Comparison of ENCODE assay signal across 15 cellular contexts in genomic region chr5:115735108-115735998, GRCh38.
DNase-seq lines count a peak whose midpoint lies in the region; ATAC-seq and TF ChIP-seq lines count a peak whose summit lies in the region.
"Had no signal": no experiment of that assay in that cellular context is flagged by ENCODE, and none has a peak within 500 bp of the region (broad histone marks: within the 10 kb centered on the region; RNA-seq: fewer than 3 reads in every experiment).

No MANE protein-coding gene starts in this region.

- DNase-seq in DMS 273 (lab: John Stamatoyannopoulos, UW; ENCODE audit: unreplicated experiment) = peak; percentile 29
- DNase-seq in DMS 273 treated with DMSO at 0.1 percent for 48 hours (lab: John Stamatoyannopoulos, UW) = no peak
- peak; percentile 93 for DNase-seq in NCI-H69 (lab: John Stamatoyannopoulos, UW)
- peak; percentile 6 for DNase-seq in fibroblast of mammary gland (ENCODE audit: low read depth)
- DNase-seq in omental fat pad (ENCODE audit: low spot score) = no peak
- no peak for DNase-seq in NCI-H146 treated with DMSO at 0.1 percent for 48 hours (lab: John Stamatoyannopoulos, UW; ENCODE audit: unreplicated experiment)
- no peak for DNase-seq in NCI-H1105 treated with DMSO at 0.1 percent for 48 hours (lab: John Stamatoyannopoulos, UW)
- DNase-seq in UCSD-AML1 (lab: John Stamatoyannopoulos, UW; ENCODE audit: unreplicated experiment) = no peak
- DNase-seq: activated naive CD4-positive, alpha-beta T cell treated with anti-CD3 and anti-CD28 coated beads, Interleukin-2, amount 10 ng/mL, durations not matched to agents 7 days and 5 days; CD8-positive, alpha-beta memory T cell; cerebellar nuclear complex; GDM1; naive thymus-derived CD8-positive, alpha-beta T cell; NCI-H2029 had no signal

- peak; percentile 72 for ATAC-seq in omental fat pad (ENCODE audit: low FRiP score)
- ATAC-seq: naive thymus-derived CD8-positive, alpha-beta T cell; stimulated activated memory B cell treated with anti-CD40 and anti-IgM and Interleukin-4, amounts not matched to agents 10 μg/mL and 1 μg/mL and 100 μg/mL, for 72 hours had no signal

- H3K4me3 ChIP-seq in fibroblast of mammary gland (ENCODE audit: control insufficient read depth, low read depth, low read length) = no peak overlapping the region

- TF ChIP-seq CTCF in fibroblast of mammary gland (conservative IDR thresholded peaks at IDR 0.05; ENCODE audit: control insufficient read depth, insufficient read depth, low read depth, low read length) (no peak), omental fat pad (IDR thresholded peaks at IDR 0.05) (no peak)

Comparison
In these comparisons a context has a peak if more than half of its experiments do, and no peak if none do; other contexts are left out.
1. DNase-seq: peak in DMS 273 (single experiment), NCI-H69 (single experiment) and fibroblast of mammary gland (single experiment); none in DMS 273 treated with DMSO at 0.1 percent for 48 hours (single experiment), omental fat pad (single experiment), NCI-H146 treated with DMSO at 0.1 percent for 48 hours (single experiment), NCI-H1105 treated with DMSO at 0.1 percent for 48 hours (single experiment) and UCSD-AML1 (single experiment).